8 cellular contexts compared by ENCODE assay signal in the genomic region with DNA sequence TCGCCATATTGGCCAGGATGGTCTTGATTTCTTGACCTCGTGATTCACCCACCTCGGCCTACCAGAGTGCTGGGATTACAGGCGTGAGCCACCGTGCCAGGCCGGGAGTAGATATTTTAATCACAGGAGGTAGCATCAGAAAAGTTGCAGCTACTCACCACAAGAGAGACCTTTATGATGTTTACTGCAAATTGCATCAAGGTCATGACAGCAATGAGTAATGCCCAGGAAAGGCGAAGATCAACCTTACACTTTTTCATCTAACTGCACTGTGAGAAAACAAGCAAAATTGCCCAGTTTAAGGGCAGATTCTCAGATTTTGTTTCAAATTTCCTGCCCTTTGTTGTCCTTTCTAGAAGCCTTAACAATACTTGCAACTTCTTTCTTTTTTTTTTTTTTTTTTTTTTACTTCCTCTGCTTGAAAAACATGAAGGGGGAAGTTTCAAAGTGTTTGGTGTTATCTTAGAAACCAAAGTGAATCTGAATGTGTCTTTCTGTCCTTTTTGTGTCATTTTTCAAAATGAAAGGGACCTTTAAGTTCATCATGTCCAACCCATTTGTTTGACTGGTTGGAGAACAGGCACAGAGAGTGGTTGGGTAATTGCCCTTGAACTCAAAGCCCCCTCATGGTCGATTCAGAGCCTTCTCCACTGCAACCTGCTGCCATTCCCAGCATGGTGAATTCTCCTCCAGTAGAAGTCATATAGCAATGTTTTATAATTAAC. TPM values are rescaled to one million over a fixed set of nuclear protein-coding genes. Genes with fewer than 3 reads are reported as not detected.
DNase-seq lines count a peak whose midpoint lies in the region; ATAC-seq, FAIRE-seq and TF ChIP-seq lines count a peak whose summit lies in the region.

No MANE protein-coding gene starts in this region.

- H3K27ac ChIP-seq in SU-DHL-6 (ENCODE audit: low read depth, low read length) (peak overlapping the region; percentile 58), skin epidermis (peak overlapping the region in 19 of 21 experiments; percentile 19 to 89 (median 64))

- H3K79me2 ChIP-seq in SU-DHL-6 (ENCODE audit: insufficient read depth, low read length) = peaks cover 96% of the 10 kb centered on the region

- H3K27me3 ChIP-seq in SU-DHL-6 (ENCODE audit: low read length) = no peaks in the 10 kb centered on the region

- H3K9me3 ChIP-seq in SU-DHL-6 (ENCODE audit: insufficient read depth, low read length) = no peaks in the 10 kb centered on the region

- H3K4me2 ChIP-seq in SU-DHL-6 (ENCODE audit: low read depth, low read length, poor library complexity, severe bottlenecking) = peak overlapping the region; percentile 51

- H4K20me1 ChIP-seq in SU-DHL-6 (ENCODE audit: low read depth, low read length) = no peaks in the 10 kb centered on the region

- H3F3A ChIP-seq in SU-DHL-6 (ENCODE audit: insufficient read depth) = peaks cover 30% of the 10 kb centered on the region

- H3K9ac ChIP-seq in SU-DHL-6 (ENCODE audit: low read length) = no peak overlapping the region

- peak overlapping the region; percentile 70 for H3K4me3 Mint-ChIP-seq in central memory CD8-positive, alpha-beta T cell

- peaks cover 79% of the 10 kb centered on the region for H3K4me1 Mint-ChIP-seq in central memory CD8-positive, alpha-beta T cell

- no peaks in the 10 kb centered on the region for H3K27me3 Mint-ChIP-seq in central memory CD8-positive, alpha-beta T cell

- no peak for DNase-seq in H54 (ENCODE audit: insufficient read length, low spot score)
- DNase-seq in central memory CD8-positive, alpha-beta T cell (ENCODE audit: low spot score in 2 of 2) = peak in 1 of 2 donors; percentile 55
- no peak for DNase-seq in occipital lobe (lab: John Stamatoyannopoulos, UW)
- no peak for DNase-seq in COLO829 (ENCODE audit: low spot score)
- DNase-seq in NCI-H1436 (lab: John Stamatoyannopoulos, UW) = no peak

- no peaks in the 10 kb centered on the region for H3K9me3 Mint-ChIP-seq in central memory CD8-positive, alpha-beta T cell

- peak; percentile 15 for FAIRE-seq in H54 (lab: Jason Lieb, UNC)

- no peak overlapping the region for H2AFZ ChIP-seq in SU-DHL-6 (ENCODE audit: low read depth, low read length, severe bottlenecking)

- no peak overlapping the region for H3K4me3 ChIP-seq in SU-DHL-6 (ENCODE audit: insufficient read depth, low read length, poor library complexity, severe bottlenecking)
- H3K4me3 ChIP-seq in skin epidermis = no peak overlapping the region

- H3K27ac Mint-ChIP-seq in central memory CD8-positive, alpha-beta T cell (ENCODE audit: low read depth) = peak overlapping the region; percentile 94

- no peaks in the 10 kb centered on the region for H3K36me3 ChIP-seq in SU-DHL-6 (ENCODE audit: low read length)

- H3K9me2 ChIP-seq in SU-DHL-6 (replicated peaks; ENCODE audit: insufficient read depth, low read length) = no peaks in the 10 kb centered on the region

- no peak for TF ChIP-seq CTCF in SU-DHL-6 (IDR thresholded peaks at IDR 0.05; ENCODE audit: insufficient read depth, low read length, poor library complexity, severe bottlenecking)

- TF ChIP-seq POLR2A in H54 (IDR thresholded peaks at IDR 0.05; ENCODE audit: low read depth, low read length) = no peak

- ATAC-seq in central memory CD8-positive, alpha-beta T cell (replicated peaks; ENCODE audit: extremely low read depth, poor library complexity, severe bottlenecking) = peak; percentile 85
- no peak for ATAC-seq in GM19397 (IDR thresholded peaks at IDR 0.05; ENCODE audit: unreplicated experiment)

- peaks cover 28% of the 10 kb centered on the region for H3K36me3 Mint-ChIP-seq in central memory CD8-positive, alpha-beta T cell (ENCODE audit: insufficient read depth)

RNA-seq across cellular contexts. Expression of gene TGFBR2, which starts 25.0 kb away (rescaled TPM):
- total RNA-seq in occipital lobe = 5.8 TPM
